10 cellular contexts compared by ENCODE assay signal in genomic region chr3:13890377-13891016, GRCh38. TPM values are rescaled to one million over a fixed set of nuclear protein-coding genes. Genes with fewer than 3 reads are reported as not detected.
DNase-seq lines count a peak whose midpoint lies in the region; ATAC-seq and TF ChIP-seq lines count a peak whose summit lies in the region.
"Had no signal": no experiment of that assay in that cellular context is flagged by ENCODE, and none has a peak within 500 bp of the region (broad histone marks: within the 10 kb centered on the region; RNA-seq: fewer than 3 reads in every experiment).

No MANE protein-coding gene starts in this region.

- intact Hi-C loops in left cardiac atrium (cut with DNase I), result loop anchor here in 1 of 2 donors (10.0 kb wide), 2 partner anchors 234 to 584 kb away; partner anchors contain the start of genes CHCHD4 and TMEM43
- intact Hi-C loops in Right ventricle myocardium superior (cut with DNase I), result no loop called here

- ATAC-seq in left cardiac atrium (peak in 1 of 2 donors; percentile 3), Right ventricle myocardium superior (ENCODE audit: poor library complexity) (no peak), WTC11 (no peak)
- peak; percentile 31 for ATAC-seq in effector memory CD8-positive, alpha-beta T cell (replicated peaks)

- peaks cover 12% of the 10 kb centered on the region for H3K36me3 Mint-ChIP-seq in activated CD4-positive, alpha-beta T cell treated with anti-CD3 and anti-CD28 coated beads, Interleukin-2, amount 10 ng/mL, durations not matched to agents 7 days and 5 days (ENCODE audit: low read depth)
- peaks cover 7% of the 10 kb centered on the region for H3K36me3 Mint-ChIP-seq in effector memory CD8-positive, alpha-beta T cell (ENCODE audit: insufficient read depth)
- H3K36me3 Mint-ChIP-seq in type B pancreatic cell, result no peaks in the 10 kb centered on the region
- H3K36me3 Mint-ChIP-seq in WTC11, result no peaks in the 10 kb centered on the region

- H3K4me3 Mint-ChIP-seq in activated CD4-positive, alpha-beta T cell treated with anti-CD3 and anti-CD28 coated beads, Interleukin-2, amount 10 ng/mL, durations not matched to agents 7 days and 5 days, result peak overlapping the region; percentile 63
- H3K4me3 Mint-ChIP-seq in effector memory CD8-positive, alpha-beta T cell, result peak overlapping the region; percentile 56 to 66
- H3K4me3 Mint-ChIP-seq in type B pancreatic cell (no peak overlapping the region), WTC11 (no peak overlapping the region)

- POLR2A ChIA-PET in activated CD4-positive, alpha-beta T cell treated with anti-CD3 and anti-CD28 coated beads, Interleukin-2, amount 10 ng/mL, durations not matched to agents 7 days and 5 days (lab: Charles Lee), result no interaction called here
- POLR2A ChIA-PET in WTC11 (lab: Charles Lee), result no interaction called here

- DNase-seq in left cardiac atrium, result peak; percentile 65
- DNase-seq in Right ventricle myocardium superior, result no peak
- DNase-seq in activated CD4-positive, alpha-beta T cell treated with anti-CD3 and anti-CD28 coated beads, Interleukin-2, amount 10 ng/mL, durations not matched to agents 7 days and 5 days, result peak; percentile 74
- peak in 2 of 3 experiments; percentile 20 to 31 for DNase-seq in effector memory CD8-positive, alpha-beta T cell
- peak; percentile 62 for DNase-seq in type B pancreatic cell (ENCODE audit: extremely low spot score, unreplicated experiment)
- DNase-seq in NCI-H1417 treated with DMSO at 0.1 percent for 48 hours (lab: John Stamatoyannopoulos, UW), result no peak
- no peak for DNase-seq in WTC11 (ENCODE audit: low spot score)
- no peak for DNase-seq in NCI-H1930 (lab: John Stamatoyannopoulos, UW)
- DNase-seq: BE2C; NK-92 treated with Interleukin-12 subunit alpha and Interleukin-12 subunit beta, amount 100 ng/mL, for 24 hours had no signal

- H3K27ac Mint-ChIP-seq in activated CD4-positive, alpha-beta T cell treated with anti-CD3 and anti-CD28 coated beads, Interleukin-2, amount 10 ng/mL, durations not matched to agents 7 days and 5 days, result peak overlapping the region; percentile 98
- peak overlapping the region; percentile 49 to 55 for H3K27ac Mint-ChIP-seq in effector memory CD8-positive, alpha-beta T cell
- H3K27ac Mint-ChIP-seq in type B pancreatic cell, result no peak overlapping the region
- H3K27ac Mint-ChIP-seq in WTC11, result no peak overlapping the region

- peaks cover 6% of the 10 kb centered on the region for H3K9me3 Mint-ChIP-seq in activated CD4-positive, alpha-beta T cell treated with anti-CD3 and anti-CD28 coated beads, Interleukin-2, amount 10 ng/mL, durations not matched to agents 7 days and 5 days
- H3K9me3 Mint-ChIP-seq in effector memory CD8-positive, alpha-beta T cell, result no peaks in the 10 kb centered on the region
- H3K9me3 Mint-ChIP-seq in type B pancreatic cell (no peaks in the 10 kb centered on the region), WTC11 (peaks cover 4% of the 10 kb centered on the region; the same call in 1 of the 2 replicates)

- CTCF ChIA-PET in activated CD4-positive, alpha-beta T cell treated with anti-CD3 and anti-CD28 coated beads, Interleukin-2, amount 10 ng/mL, durations not matched to agents 7 days and 5 days (lab: Charles Lee), result interaction anchor here (0.6 to 3.6 kb wide), 3 partner anchors 10 to 135 kb away, joined by 3 to 13 read pairs (median 5); partner anchors contain the start of gene WNT7A
- CTCF ChIA-PET in WTC11 (lab: Charles Lee), result interaction anchor here (1.6 to 3.3 kb wide), 2 partner anchors 10 to 233 kb away, joined by 3 to 25 read pairs; partner anchors contain the start of gene WNT7A

- peaks cover 5% of the 10 kb centered on the region for H3K27me3 Mint-ChIP-seq in activated CD4-positive, alpha-beta T cell treated with anti-CD3 and anti-CD28 coated beads, Interleukin-2, amount 10 ng/mL, durations not matched to agents 7 days and 5 days
- peaks cover 0 to 3% of the 10 kb centered on the region in 2 donors for H3K27me3 Mint-ChIP-seq in effector memory CD8-positive, alpha-beta T cell
- H3K27me3 Mint-ChIP-seq in type B pancreatic cell (peaks cover 45% of the 10 kb centered on the region), WTC11 (ENCODE audit: low read depth) (peaks cover 55% of the 10 kb centered on the region)

- H3K4me1 Mint-ChIP-seq in activated CD4-positive, alpha-beta T cell treated with anti-CD3 and anti-CD28 coated beads, Interleukin-2, amount 10 ng/mL, durations not matched to agents 7 days and 5 days, result peaks cover 46% of the 10 kb centered on the region
- H3K4me1 Mint-ChIP-seq in effector memory CD8-positive, alpha-beta T cell (ENCODE audit: low read depth in 2 of 2), result peaks cover 7 to 18% of the 10 kb centered on the region in 2 donors
- H3K4me1 Mint-ChIP-seq in type B pancreatic cell (ENCODE audit: unreplicated experiment) (no peaks in the 10 kb centered on the region), WTC11 (peaks cover 6% of the 10 kb centered on the region)

- TF ChIP-seq CTCF in type B pancreatic cell (conservative IDR thresholded peaks at IDR 0.05) (no peak), WTC11 (IDR thresholded peaks at IDR 0.05) (no peak)

TF ChIP-seq in WTC11, 78 proteins besides CTCF, POLR2A, EP300 and RAD21 (continues in another document):
- TF ChIP-seq ZNF317 (CRISPR knock-in tag; IDR thresholded peaks at IDR 0.05; ENCODE audit: borderline replicate concordance, low read depth), result no peak
- TF ChIP-seq ZNF416 (CRISPR knock-in tag; IDR thresholded peaks at IDR 0.05), result no peak
- TF ChIP-seq FOXP1 (CRISPR knock-in tag; IDR thresholded peaks at IDR 0.05; ENCODE audit: borderline replicate concordance), result no peak
- TF ChIP-seq AR (CRISPR knock-in tag; IDR thresholded peaks at IDR 0.05), result no peak
- no peak for TF ChIP-seq IRF1 (CRISPR knock-in tag; IDR thresholded peaks at IDR 0.05)
- no peak for TF ChIP-seq AFF4 (CRISPR knock-in tag; IDR thresholded peaks at IDR 0.05; ENCODE audit: borderline replicate concordance)
- TF ChIP-seq TEAD1 (CRISPR knock-in tag; IDR thresholded peaks at IDR 0.05), result no peak
- TF ChIP-seq FOXJ3 (CRISPR knock-in tag; IDR thresholded peaks at IDR 0.05; ENCODE audit: borderline replicate concordance), result no peak
- no peak for TF ChIP-seq MXD4 (CRISPR knock-in tag; IDR thresholded peaks at IDR 0.05; ENCODE audit: borderline replicate concordance)
- no peak for TF ChIP-seq SOX15 (CRISPR knock-in tag; IDR thresholded peaks at IDR 0.05)

RNA-seq across cellular contexts. Expression of gene WNT7A, which starts 10.6 kb away (rescaled TPM):
- total RNA-seq in left cardiac atrium (not detected), Right ventricle myocardium superior (not detected), type B pancreatic cell (ENCODE audit: low replicate concordance) (3.4 and 15.1 TPM in 2 replicates), WTC11 (2021) (0.04 to 0.07 TPM in 2 of 3 replicates, not detected in the other)
- under 1 TPM; 0.20 to 0.29 TPM for total RNA-seq in activated CD4-positive, alpha-beta T cell treated with anti-CD3 and anti-CD28 coated beads, Interleukin-2, amount 10 ng/mL, durations not matched to agents 7 days and 5 days

Comparison
In these comparisons a context has a peak if more than half of its experiments do, and no peak if none do; other contexts are left out.
1. DNase-seq: peak in left cardiac atrium (single experiment), activated CD4-positive, alpha-beta T cell treated with anti-CD3 and anti-CD28 coated beads, Interleukin-2, amount 10 ng/mL, durations not matched to agents 7 days and 5 days (single experiment), effector memory CD8-positive, alpha-beta T cell (2 of 3) and type B pancreatic cell (single experiment); none in Right ventricle myocardium superior (single experiment), NCI-H1417 treated with DMSO at 0.1 percent for 48 hours (single experiment), WTC11 (single experiment) and NCI-H1930 (0 of 2).
2. H3K27ac Mint-ChIP-seq: peak in activated CD4-positive, alpha-beta T cell treated with anti-CD3 and anti-CD28 coated beads, Interleukin-2, amount 10 ng/mL, durations not matched to agents 7 days and 5 days (single experiment) and effector memory CD8-positive, alpha-beta T cell (2 of 2); none in type B pancreatic cell (single experiment) and WTC11 (single experiment).
3. H3K4me3 Mint-ChIP-seq: peak in activated CD4-positive, alpha-beta T cell treated with anti-CD3 and anti-CD28 coated beads, Interleukin-2, amount 10 ng/mL, durations not matched to agents 7 days and 5 days (single experiment) and effector memory CD8-positive, alpha-beta T cell (2 of 2); none in type B pancreatic cell (single experiment) and WTC11 (single experiment).